Comparison of ENCODE assay signal across 9 cellular contexts in the genomic region with DNA sequence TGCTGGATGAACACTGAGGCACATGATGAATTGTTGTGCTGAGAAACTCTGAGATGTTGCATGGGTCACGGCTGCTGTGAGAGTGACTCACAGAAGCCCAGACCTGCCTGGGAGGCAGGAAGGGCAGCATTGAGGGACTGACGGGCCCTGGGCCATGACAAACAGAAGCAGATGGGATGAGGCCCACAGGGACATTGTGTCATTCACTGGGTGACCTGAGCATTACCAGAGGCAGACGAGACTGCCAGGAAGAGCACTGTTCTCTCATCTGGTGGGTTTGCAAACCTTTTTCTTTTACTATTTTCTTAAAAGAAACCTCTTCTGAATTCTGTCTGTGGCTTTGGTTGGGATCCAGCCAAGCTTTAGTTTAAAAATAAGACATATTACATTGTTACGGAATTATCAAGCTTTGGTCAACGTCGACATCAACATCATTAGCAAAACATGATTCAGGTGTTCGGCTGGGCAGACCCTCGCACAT.
A peak's percentile ranks its signal among the peaks of the same experiment; 100 is the strongest.
DNase-seq lines count a peak whose midpoint lies in the region; ATAC-seq and TF ChIP-seq lines count a peak whose summit lies in the region.
"Had no signal": no experiment of that assay in that cellular context is flagged by ENCODE, and none has a peak within 500 bp of the region (broad histone marks: within the 10 kb centered on the region; RNA-seq: fewer than 3 reads in every experiment).

No MANE protein-coding gene starts in this region.

- TF ChIP-seq CTCF in BJ (IDR thresholded peaks at IDR 0.05; ENCODE audit: insufficient read depth, low read depth, low read length), result no peak
- TF ChIP-seq CTCF in dorsolateral prefrontal cortex (IDR thresholded peaks at IDR 0.05 in 54 of 56, conservative IDR thresholded peaks at IDR 0.05 in 2 of 56; ENCODE audit: low read depth in 1 of 56, partially characterized antibody in 56 of 56), result no peak
- TF ChIP-seq CTCF in colonic mucosa (IDR thresholded peaks at IDR 0.05), result no peak

- H3K4me1 ChIP-seq in mesodermal cell (ENCODE audit: control insufficient read depth, insufficient read depth, low read length, poor library complexity, severe bottlenecking) (peaks cover 40% of the 10 kb centered on the region), colonic mucosa (no peaks in the 10 kb centered on the region)

- H3K36me3 ChIP-seq in BJ (ENCODE audit: control insufficient read depth, insufficient read depth, low read length) (no peaks in the 10 kb centered on the region), mesodermal cell (ENCODE audit: control insufficient read depth, insufficient read depth, low read length) (no peaks in the 10 kb centered on the region), colonic mucosa (no peaks in the 10 kb centered on the region)

- 50 to 61% methylated on average over 3 of the region's 8 CpGs for WGBS in mesodermal cell (ENCODE audit: insufficient coverage in 2 of 2), 2 experiments

- DNase-seq in BJ (ENCODE audit: low read depth), result peak; percentile 90
- DNase-seq in NCI-H1694 treated with DMSO at 0.1 percent for 48 hours (lab: John Stamatoyannopoulos, UW), result peak; percentile 28
- peak in 1 of 10 donors; percentile 70 for DNase-seq in dorsolateral prefrontal cortex
- DNase-seq in colonic mucosa, result no peak
- no peak for DNase-seq in stimulated activated CD8-positive, alpha-beta memory T cell treated with anti-CD3 and anti-CD28 coated beads, Interleukin-4, amount 100 ng/mL, for 48 hours
- DNase-seq in iPS-NIHi7 (ENCODE audit: extremely low spot score), result no peak
- DNase-seq: erythroblast had no signal

- H3K4me3 ChIP-seq in BJ (ENCODE audit: low read depth, low read length) (no peak overlapping the region), dorsolateral prefrontal cortex (no peak overlapping the region), mesodermal cell (ENCODE audit: extremely low read depth, insufficient read depth, low read length, poor library complexity, severe bottlenecking) (no peak overlapping the region), colonic mucosa (no peak overlapping the region)

- H3K27ac ChIP-seq in dorsolateral prefrontal cortex (peak overlapping the region in 30 of 59 donors; percentile 0 to 69 (median 36)), mesodermal cell (ENCODE audit: low read depth, low read length, severe bottlenecking) (peak overlapping the region; percentile 57), colonic mucosa (no peak overlapping the region)

- CTCF ChIA-PET in BJ (lab: Yijun Ruan, JAX), result interaction anchor here (1.0 to 2.8 kb wide), 5 partner anchors 14 to 266 kb away, joined by 3 to 9 read pairs (median 4); no protein-coding TSS in a partner anchor

- H3K27me3 ChIP-seq in BJ (ENCODE audit: control insufficient read depth, insufficient read depth, low read length) (no peaks in the 10 kb centered on the region), dorsolateral prefrontal cortex (no peaks in the 10 kb centered on the region), colonic mucosa (no peaks in the 10 kb centered on the region)

- no peak for ATAC-seq in HG03521 (IDR thresholded peaks at IDR 0.05; ENCODE audit: unreplicated experiment)

- POLR2A ChIA-PET in BJ (lab: Charles Lee), result interaction anchor here (0.6 kb wide), 1 partner anchor 15 kb away, joined by 4 read pairs; no protein-coding TSS in a partner anchor

- no peak overlapping the region for H3K9ac ChIP-seq in colonic mucosa (ENCODE audit: low read depth in 2 of 2, low read length in 2 of 2)

- intact Hi-C loops in dorsolateral prefrontal cortex (cut with DNase I), result no loop called here
- intact Hi-C loops in colonic mucosa (cut with DNase I), result no loop called here

- H3K9me3 ChIP-seq in mesodermal cell (ENCODE audit: control insufficient read depth, low read length) (no peaks in the 10 kb centered on the region), colonic mucosa (no peaks in the 10 kb centered on the region)

Comparison
In these comparisons a context has a peak if more than half of its experiments do, and no peak if none do; other contexts are left out.
1. DNase-seq: peak in BJ (single experiment) and NCI-H1694 treated with DMSO at 0.1 percent for 48 hours (single experiment); none in colonic mucosa (single experiment), stimulated activated CD8-positive, alpha-beta memory T cell treated with anti-CD3 and anti-CD28 coated beads, Interleukin-4, amount 100 ng/mL, for 48 hours (single experiment) and iPS-NIHi7 (single experiment).